In the genomic region with DNA sequence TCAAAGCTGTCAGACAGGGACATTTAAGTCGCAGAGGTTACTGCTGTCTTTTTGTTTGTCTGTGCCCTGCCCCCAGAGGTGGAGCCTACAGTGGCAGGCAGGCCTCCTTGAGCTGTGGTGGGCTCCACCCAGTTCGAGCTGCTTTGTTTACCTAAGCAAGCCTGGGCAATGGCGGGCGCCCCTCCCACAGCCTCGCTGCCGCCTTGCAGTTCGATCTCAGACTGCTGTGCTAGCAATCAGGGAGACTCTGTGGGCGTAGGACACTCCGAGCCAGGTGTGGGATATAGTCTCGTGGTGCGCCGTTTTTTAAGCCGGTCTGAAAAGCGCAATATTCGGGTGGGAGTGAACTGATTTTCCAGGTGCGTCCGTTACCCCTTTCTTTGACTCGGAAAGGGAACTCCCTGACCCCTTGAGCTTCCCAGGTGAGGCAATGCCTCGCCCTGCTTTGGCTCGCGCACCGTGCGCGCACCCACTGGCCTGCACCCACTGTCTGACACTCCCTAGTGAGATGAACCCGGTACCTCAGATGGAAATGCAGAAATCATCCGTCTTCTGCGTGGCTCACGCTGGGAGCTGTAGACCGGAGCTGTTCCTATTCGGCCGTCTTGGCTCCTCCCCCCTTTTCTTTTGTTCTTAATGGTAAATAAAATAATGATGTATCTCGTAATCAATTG, we compare ENCODE assay signal across 8 cellular contexts. TPM values are rescaled to one million over a fixed set of nuclear protein-coding genes. Genes with fewer than 3 reads are reported as not detected.
"Had no signal": no experiment of that assay in that cellular context is flagged by ENCODE, and none has a peak within 500 bp of the region (broad histone marks: within the 10 kb centered on the region; RNA-seq: fewer than 3 reads in every experiment).

No MANE protein-coding gene starts in this region.

RNA-seq across cellular contexts. Expression of a gene that starts 25.1 kb away (rescaled TPM):
- total RNA-seq: activated CD4-positive, alpha-beta memory T cell treated with anti-CD3 and anti-CD28 coated beads, Interleukin-2, amount 10 ng/mL, durations not matched to agents 7 days and 5 days; activated CD4-positive, alpha-beta T cell treated with anti-CD3 and anti-CD28 coated beads for 36 hours; activated CD8-positive, alpha-beta memory T cell treated with anti-CD3 and anti-CD28 coated beads for 36 hours; activated naive CD4-positive, alpha-beta T cell treated with anti-CD3 and anti-CD28 coated beads for 36 hours; activated T-helper 17 cell treated with anti-CD3 and anti-CD28 coated beads, Interleukin-2, amount 50 U/mL, for 72 hours; PC-9; SJCRH30; T-helper 2 cell treated with Interferon-gamma antibody and Interleukin-4, amounts not matched to agents 100 ng/mL and 5 ng/mL, for 36 hours had no signal
